ENCODE assay signal across 11 cellular contexts in genomic region chr6:36820700-36821580, GRCh38. TPM values are rescaled to one million over a fixed set of nuclear protein-coding genes. Genes with fewer than 3 reads are reported as not detected.
DNase-seq lines count a peak whose midpoint lies in the region; ATAC-seq and TF ChIP-seq lines count a peak whose summit lies in the region.
"Had no signal": no experiment of that assay in that cellular context is flagged by ENCODE, and none has a peak within 500 bp of the region (broad histone marks: within the 10 kb centered on the region; RNA-seq: fewer than 3 reads in every experiment).

No MANE protein-coding gene starts in this region.

- H3K4me1 ChIP-seq in heart right ventricle, result peaks cover 19 to 56% (median 52%) of the 10 kb centered on the region in 9 donors
- no peaks in the 10 kb centered on the region for H3K4me1 ChIP-seq in adipocyte (ENCODE audit: control insufficient read depth, insufficient read depth, low read length)
- H3K4me1 ChIP-seq in upper lobe of right lung, result no peaks in the 10 kb centered on the region

- H3K27ac Mint-ChIP-seq in glutamatergic neuron (ENCODE audit: unreplicated experiment), result peak overlapping the region; percentile 46

- H3K4me3 Mint-ChIP-seq in glutamatergic neuron (ENCODE audit: unreplicated experiment), result no peak overlapping the region

- peaks cover 11% of the 10 kb centered on the region for H3K27me3 Mint-ChIP-seq in glutamatergic neuron (ENCODE audit: unreplicated experiment)

- H3K36me3 ChIP-seq in heart right ventricle, result no peaks in the 10 kb centered on the region
- H3K36me3 ChIP-seq in adipocyte (ENCODE audit: control insufficient read depth, insufficient read depth, low read length, severe bottlenecking), result no peaks in the 10 kb centered on the region
- H3K36me3 ChIP-seq in upper lobe of right lung, result no peaks in the 10 kb centered on the region
- H3K36me3 ChIP-seq: upper lobe of left lung had no signal

- ATAC-seq in heart right ventricle (peak in 5 of 8 donors; percentile 39 to 81 (median 51)), Right ventricle myocardium inferior (no peak), upper lobe of right lung (peak; percentile 13), HG03097 (IDR thresholded peaks at IDR 0.05; ENCODE audit: low FRiP score, unreplicated experiment) (no peak), GM19467 (IDR thresholded peaks at IDR 0.05; ENCODE audit: unreplicated experiment) (no peak)
- ATAC-seq: Panc1 had no signal

- 69 to 70% methylated on average over 12 of the region's 12 CpGs for WGBS in heart right ventricle, 2 donors

- intact Hi-C loops in heart right ventricle (cut with DNase I), result no loop called here
- intact Hi-C loops in Right ventricle myocardium inferior (cut with DNase I), result no loop called here
- intact Hi-C loops in upper lobe of right lung (cut with DNase I), result no loop called here

- DNase-seq in heart right ventricle (peak in 1 of 2 donors; percentile 66), Right ventricle myocardium inferior (ENCODE audit: missing footprints) (no peak), adipocyte (ENCODE audit: low read depth) (peak; percentile 44), glutamatergic neuron (no peak), upper lobe of right lung (no peak)
- no peak for DNase-seq in activated CD4-positive, alpha-beta T cell treated with anti-CD3 and anti-CD28 coated beads, Interleukin-2, amount 50 U/mL, for 48 hours
- DNase-seq: MM.1S had no signal

- TF ChIP-seq CTCF in heart right ventricle (IDR thresholded peaks at IDR 0.05) (no peak), glutamatergic neuron (IDR thresholded peaks at IDR 0.05; ENCODE audit: partially characterized antibody, unreplicated experiment) (no peak), upper lobe of right lung (IDR thresholded peaks at IDR 0.05) (no peak)

- no peak overlapping the region for H3K9ac ChIP-seq in adipocyte (ENCODE audit: low read length)

- H3K27me3 ChIP-seq in heart right ventricle, result no peaks in the 10 kb centered on the region
- H3K27me3 ChIP-seq in adipocyte (replicated peaks; ENCODE audit: control insufficient read depth, insufficient read depth, low read length), result peaks cover 32% of the 10 kb centered on the region
- H3K27me3 ChIP-seq in upper lobe of right lung, result no peaks in the 10 kb centered on the region
- H3K27me3 ChIP-seq: upper lobe of left lung had no signal

- H3K27ac ChIP-seq in heart right ventricle (peak overlapping the region in 6 of 10 donors; percentile 80 to 91 (median 90)), upper lobe of right lung (no peak overlapping the region)

- no peaks in the 10 kb centered on the region for H3K9me3 ChIP-seq in heart right ventricle
- H3K9me3 ChIP-seq in adipocyte (ENCODE audit: control insufficient read depth, low read length), result no peaks in the 10 kb centered on the region
- no peaks in the 10 kb centered on the region for H3K9me3 ChIP-seq in upper lobe of right lung
- H3K9me3 ChIP-seq: upper lobe of left lung had no signal

- H3K4me1 Mint-ChIP-seq in glutamatergic neuron (ENCODE audit: low read depth, unreplicated experiment), result peaks cover 42% of the 10 kb centered on the region

- H3K9me3 Mint-ChIP-seq in glutamatergic neuron (ENCODE audit: unreplicated experiment), result peaks cover 7% of the 10 kb centered on the region

- H3K4me3 ChIP-seq in heart right ventricle, result no peak overlapping the region
- no peak overlapping the region for H3K4me3 ChIP-seq in adipocyte (ENCODE audit: low read length)
- no peak overlapping the region for H3K4me3 ChIP-seq in upper lobe of right lung
- H3K4me3 ChIP-seq: upper lobe of left lung had no signal

- H3K36me3 Mint-ChIP-seq in glutamatergic neuron (ENCODE audit: unreplicated experiment), result no peaks in the 10 kb centered on the region

RNA-seq across cellular contexts. Expression of gene CPNE5, which starts 18.3 kb away (rescaled TPM):
- total RNA-seq in heart right ventricle (10 to 100 TPM in 9 of 10 donors, 1 to 10 TPM in 1; 2.8 to 98.2 (median 29.0) TPM), Right ventricle myocardium inferior (10.9 TPM), glutamatergic neuron (ENCODE audit: unreplicated experiment) (2.9 TPM), upper lobe of right lung (2.3 TPM)
- 10 to 100 TPM in 1 of 2 donors, 1 to 10 TPM in 1; 4.4 to 18.4 TPM for polyA plus RNA-seq in heart right ventricle

RNA-seq across cellular contexts. Expression of gene PPIL1, which starts 53.7 kb away (rescaled TPM):
- total RNA-seq in heart right ventricle, result 100 to 1,000 TPM in 2 of 10 donors, 10 to 100 TPM in 8; 34.5 to 106 (median 49.2) TPM
- 10 to 100 TPM; 21.1 to 50.3 TPM for polyA plus RNA-seq in heart right ventricle
- 70.1 TPM for total RNA-seq in Right ventricle myocardium inferior
- total RNA-seq in glutamatergic neuron (ENCODE audit: unreplicated experiment), result 28.6 TPM
- total RNA-seq in upper lobe of right lung, result 15.7 TPM

Comparison
In these comparisons a context has a peak if more than half of its experiments do, and no peak if none do; other contexts are left out.
1. ATAC-seq: peak in heart right ventricle (5 of 8) and upper lobe of right lung (single experiment); none in Right ventricle myocardium inferior (single experiment), HG03097 (single experiment) and GM19467 (single experiment).